In the genomic region with DNA sequence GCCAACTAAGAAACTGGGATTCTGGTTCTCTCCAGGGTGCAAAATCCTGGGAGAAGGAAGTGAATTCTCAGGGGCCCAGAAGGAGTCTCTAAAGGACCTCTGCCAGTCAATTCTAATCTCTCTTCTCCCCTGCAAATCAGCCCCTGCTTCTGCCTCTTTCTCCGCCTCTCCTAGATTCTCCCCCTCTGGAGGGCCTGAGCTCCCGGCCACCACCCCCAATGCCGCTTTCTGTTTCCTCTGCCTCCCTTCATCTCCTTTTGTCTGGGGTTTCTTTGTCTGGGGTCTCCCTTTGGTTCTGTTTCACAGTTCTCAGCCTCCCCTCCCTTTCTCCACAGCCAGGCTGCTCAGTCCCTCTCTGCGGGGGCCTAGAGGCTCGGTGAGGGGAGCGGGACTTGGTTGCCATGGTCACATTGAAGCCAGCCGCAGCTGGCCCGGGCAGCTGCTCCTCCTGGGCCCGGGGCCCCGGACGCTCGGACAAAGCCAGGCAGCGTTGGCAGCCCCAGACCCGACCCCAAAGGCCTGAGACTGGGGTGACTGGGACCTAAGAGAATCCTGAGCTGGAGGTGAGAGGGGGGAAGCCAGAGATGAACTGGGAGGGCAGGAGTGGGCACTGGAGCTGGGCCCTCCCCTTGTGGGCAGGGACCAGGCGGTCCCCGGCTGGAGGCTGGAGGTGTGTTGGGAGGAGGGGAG, we compare ENCODE assay signal across 13 cellular contexts. TPM values are rescaled to one million over a fixed set of nuclear protein-coding genes. Genes with fewer than 3 reads are reported as not detected.
A peak's percentile ranks its signal among the peaks of the same experiment; 100 is the strongest.
DNase-seq lines count a peak whose midpoint lies in the region; FAIRE-seq and TF ChIP-seq lines count a peak whose summit lies in the region.
"Had no signal": no experiment of that assay in that cellular context is flagged by ENCODE, and none has a peak within 500 bp of the region (broad histone marks: within the 10 kb centered on the region; RNA-seq: fewer than 3 reads in every experiment).

No MANE protein-coding gene starts in this region.

- CTCF ChIA-PET in H1 (lab: Charles Lee; ENCODE audit: partially characterized antibody) (interaction anchor here (1.0 to 29.0 kb wide), 13 partner anchors 11 to 427 kb away, joined by 3 to 610 read pairs (median 5); partner anchors contain the start of gene GTF2H4), PC-9 (lab: Charles Lee) (no interaction called here), A673 (lab: Charles Lee) (interaction anchor here (1.2 kb wide), 1 partner anchor 199 kb away, joined by 3 read pairs; no protein-coding TSS in a partner anchor), GM10248 (lab: Yijun Ruan, JAX) (interaction anchor here (0.9 to 5.8 kb wide), 5 partner anchors 13 to 150 kb away, joined by 3 to 34 read pairs (median 27); partner anchors contain the start of gene VARS2)

- H3K79me2 ChIP-seq in H1 (ENCODE audit: control insufficient read depth in 1 of 2, insufficient read depth in 2 of 2, low read length in 2 of 2) (peaks cover 5 to 32% of the 10 kb centered on the region in 2 experiments; a peak in 3 of 4 replicates), neural cell (replicated peaks; ENCODE audit: insufficient read depth, low read length) (peaks cover 70% of the 10 kb centered on the region), PC-9 (ENCODE audit: low read depth) (peaks cover 24% of the 10 kb centered on the region)

- H3F3A ChIP-seq in neural cell (ENCODE audit: insufficient read depth, low read length, poor library complexity, severe bottlenecking): peaks cover 25% of the 10 kb centered on the region
- H3F3A ChIP-seq in PC-9 (ENCODE audit: insufficient read depth, low read depth): peaks cover 32% of the 10 kb centered on the region

- no peaks in the 10 kb centered on the region for H3K9me3 Mint-ChIP-seq in activated T-cell treated with anti-CD3 and anti-CD28 coated beads, Interleukin-2, amount 50 U/mL, for 24 hours

- no peak overlapping the region for H3K4ac ChIP-seq in H1 (replicated peaks; ENCODE audit: insufficient read length, low read depth, low read length)

- no peak overlapping the region for H3K4me3 ChIP-seq in BLaER1 treated with 17β-estradiol and CSF1 and Interleukin-3, amounts not matched to agents 10 nM and 100 nM
- H3K4me3 ChIP-seq in H1 (ENCODE audit: extremely low read depth in 1 of 4, insufficient read depth in 2 of 4, low read depth in 3 of 4, low read length in 4 of 4): peak overlapping the region; percentile 41 to 86 (median 52)
- H3K4me3 ChIP-seq in neural cell (ENCODE audit: low read length): peak overlapping the region; percentile 72
- no peak overlapping the region for H3K4me3 ChIP-seq in PC-9
- H3K4me3 ChIP-seq in A673 (ENCODE audit: low read depth, low read length, poor library complexity, severe bottlenecking): no peak overlapping the region

- peak overlapping the region; percentile 67 for H2BK20ac ChIP-seq in H1 (ENCODE audit: low read length)

- H3K4me1 ChIP-seq in BLaER1 treated with 17β-estradiol and CSF1 and Interleukin-3, amounts not matched to agents 10 nM and 100 nM: peaks cover 57 to 85% (median 78%) of the 10 kb centered on the region in 10 experiments
- H3K4me1 ChIP-seq in H1 (replicated peaks in 1 of 4; ENCODE audit: control insufficient read depth in 3 of 4, insufficient read depth in 4 of 4, low read length in 3 of 4): peaks cover 7 to 50% (median 33%) of the 10 kb centered on the region in 4 experiments
- peaks cover 26% of the 10 kb centered on the region for H3K4me1 ChIP-seq in PC-9 (replicated peaks; ENCODE audit: insufficient read depth)
- H3K4me1 ChIP-seq in A673 (ENCODE audit: insufficient read depth, low read length, poor library complexity, severe bottlenecking): peaks cover 22% of the 10 kb centered on the region

- H4K20me1 ChIP-seq in BLaER1 treated with 17β-estradiol and CSF1 and Interleukin-3, amounts not matched to agents 10 nM and 100 nM: peaks cover 0 to 9% (median 0%) of the 10 kb centered on the region in 11 experiments; a peak in 5 of 22 replicates
- peaks cover 0 to 9% of the 10 kb centered on the region in 2 experiments for H4K20me1 ChIP-seq in H1 (replicated peaks in 1 of 2; ENCODE audit: control insufficient read depth in 1 of 2, insufficient read depth in 2 of 2, low read length in 2 of 2)
- H4K20me1 ChIP-seq in neural cell (ENCODE audit: insufficient read depth): no peaks in the 10 kb centered on the region
- no peaks in the 10 kb centered on the region; the same call in 1 of the 2 replicates for H4K20me1 ChIP-seq in PC-9 (ENCODE audit: insufficient read depth)

- H3K27me3 ChIP-seq in BLaER1 treated with 17β-estradiol and CSF1 and Interleukin-3, amounts not matched to agents 10 nM and 100 nM: no peaks in the 10 kb centered on the region
- H3K27me3 ChIP-seq in H1 (replicated peaks in 1 of 4; ENCODE audit: control insufficient read depth in 3 of 4, extremely low read depth in 1 of 4, insufficient read depth in 3 of 4, low read length in 3 of 4) (no peaks in the 10 kb centered on the region), neural cell (ENCODE audit: insufficient read depth, low read depth, low read length) (no peaks in the 10 kb centered on the region), PC-9 (ENCODE audit: insufficient read depth, low read depth) (no peaks in the 10 kb centered on the region), A673 (replicated peaks; ENCODE audit: insufficient read depth, low read depth, low read length, poor library complexity) (no peaks in the 10 kb centered on the region)
- H3K27me3 ChIP-seq: brain microvascular endothelial cell had no signal

- H3K36me3 ChIP-seq in BLaER1 treated with 17β-estradiol and CSF1 and Interleukin-3, amounts not matched to agents 10 nM and 100 nM: no peaks in the 10 kb centered on the region
- H3K36me3 ChIP-seq in H1 (ENCODE audit: control insufficient read depth in 2 of 4, insufficient read depth in 4 of 4, low read length in 3 of 4): no peaks in the 10 kb centered on the region
- no peaks in the 10 kb centered on the region for H3K36me3 ChIP-seq in neural cell (ENCODE audit: insufficient read depth, low read length)
- H3K36me3 ChIP-seq in PC-9 (ENCODE audit: low read depth): no peaks in the 10 kb centered on the region
- H3K36me3 ChIP-seq in A673 (ENCODE audit: insufficient read depth, low read length, poor library complexity, severe bottlenecking): no peaks in the 10 kb centered on the region
- H3K36me3 ChIP-seq: brain microvascular endothelial cell had no signal

- no peaks in the 10 kb centered on the region for H3K36me3 Mint-ChIP-seq in activated T-cell treated with anti-CD3 and anti-CD28 coated beads, Interleukin-2, amount 50 U/mL, for 24 hours (ENCODE audit: low read depth)

- peak overlapping the region; percentile 30 for H4K5ac ChIP-seq in H1 (ENCODE audit: insufficient read length, low read depth, low read length)

- H3K56ac ChIP-seq in H1 (replicated peaks; ENCODE audit: insufficient read length, low read depth, low read length): no peak overlapping the region

- H3K9ac ChIP-seq in BLaER1 treated with 17β-estradiol and CSF1 and Interleukin-3, amounts not matched to agents 10 nM and 100 nM: peak overlapping the region in 3 of 11 experiments; percentile 39 to 83 (median 67); a peak in 3 of 22 replicates
- H3K9ac ChIP-seq in H1 (replicated peaks in 1 of 4; ENCODE audit: extremely low read depth in 1 of 4, low read depth in 3 of 4, low read length in 3 of 4) (peak overlapping the region in 3 of 4 experiments; percentile 29 to 66 (median 65); a peak in 4 of 7 replicates), neural cell (ENCODE audit: low read length) (peak overlapping the region; percentile 99)

- peaks cover 47% of the 10 kb centered on the region for H3K4me1 Mint-ChIP-seq in activated T-cell treated with anti-CD3 and anti-CD28 coated beads, Interleukin-2, amount 50 U/mL, for 24 hours (ENCODE audit: low read depth)

- peak overlapping the region; percentile 96; the same call in 1 of the 2 replicates for H2BK5ac ChIP-seq in H1 (ENCODE audit: low read depth, low read length)

- H2AFZ ChIP-seq in H1 (ENCODE audit: low read length) (no peak overlapping the region), neural cell (ENCODE audit: low read depth, low read length) (peak overlapping the region; percentile 63), PC-9 (no peak overlapping the region)

- H2AK5ac ChIP-seq in H1 (ENCODE audit: low read depth, low read length): no peak overlapping the region

- H4K91ac ChIP-seq in H1 (replicated peaks; ENCODE audit: insufficient read length, low read length): no peak overlapping the region

- no peak overlapping the region for H4K8ac ChIP-seq in H1 (ENCODE audit: extremely low read depth, insufficient read depth, low read length)

- no peak overlapping the region for H2BK15ac ChIP-seq in H1 (ENCODE audit: low read length)

- no peak overlapping the region for H3K14ac ChIP-seq in H1 (ENCODE audit: insufficient read length)

- 4% methylated on average over 12 of the region's 16 CpGs; no CpG with 5 or more reads in 1 of the 2 experiments for WGBS in H1 (ENCODE audit: extremely low coverage in 1 of 2, insufficient coverage in 1 of 2, insufficient read length in 1 of 2, insufficient replicate concordance in 2 of 2, low coverage in 1 of 2, low lambda C conversion rate in 2 of 2, missing lambda C conversion rate in 1 of 2), 2 experiments

- H3K27me3 Mint-ChIP-seq in activated T-cell treated with anti-CD3 and anti-CD28 coated beads, Interleukin-2, amount 50 U/mL, for 24 hours: no peaks in the 10 kb centered on the region

- TF ChIP-seq RAD21 in H1 (IDR thresholded peaks at IDR 0.05 in 1 of 2, conservative IDR thresholded peaks at IDR 0.05 in 1 of 2; ENCODE audit: low read depth in 2 of 2, low read length in 2 of 2): peak in 1 of 2 experiments; percentile 6; a peak in 1 of 4 replicates
- no peak for TF ChIP-seq RAD21 in neural cell (conservative IDR thresholded peaks at IDR 0.05)

- H3K9me2 ChIP-seq in neural cell (ENCODE audit: insufficient read depth, low read length): no peaks in the 10 kb centered on the region
- H3K9me2 ChIP-seq in PC-9 (ENCODE audit: insufficient read depth): no peaks in the 10 kb centered on the region

- peak overlapping the region in 8 of 11 experiments; percentile 88 to 100 (median 96); a peak in 11 of 22 replicates for H3K4me2 ChIP-seq in BLaER1 treated with 17β-estradiol and CSF1 and Interleukin-3, amounts not matched to agents 10 nM and 100 nM
- H3K4me2 ChIP-seq in H1 (ENCODE audit: insufficient read depth in 1 of 2, low read depth in 2 of 2, low read length in 2 of 2): peak overlapping the region; percentile 92 to 94
- peak overlapping the region; percentile 84 for H3K4me2 ChIP-seq in neural cell (ENCODE audit: low read length)
- H3K4me2 ChIP-seq in PC-9: no peak overlapping the region

- H3K9me3 ChIP-seq in BLaER1 treated with 17β-estradiol and CSF1 and Interleukin-3, amounts not matched to agents 10 nM and 100 nM (replicated peaks in 1 of 11): no peaks in the 10 kb centered on the region
- H3K9me3 ChIP-seq in H1 (ENCODE audit: insufficient read depth in 2 of 2, low read depth in 1 of 2, low read length in 1 of 2) (no peaks in the 10 kb centered on the region), neural cell (ENCODE audit: low read length) (no peaks in the 10 kb centered on the region), PC-9 (ENCODE audit: insufficient read depth, low read depth) (no peaks in the 10 kb centered on the region), A673 (ENCODE audit: low read depth, low read length, poor library complexity, severe bottlenecking) (no peaks in the 10 kb centered on the region)

- BruUV-seq in PC-9 (replicated peaks; lab: Mats Ljungman, UMichigan): no TSS peak
- no TSS peak for BruUV-seq in A673 (replicated peaks; lab: Mats Ljungman, UMichigan)

- intact Hi-C loops in PC-9 (cut with micrococcal nuclease; ENCODE audit: unreplicated experiment) (no loop called here), A673 (cut with micrococcal nuclease; ENCODE audit: unreplicated experiment) (loop anchor here (10.0 kb wide), 1 partner anchor 326 kb away; the partner anchor contains the start of genes GNL1 and PRR3)

- no peak for TF ChIP-seq EP300 in H1 (IDR thresholded peaks at IDR 0.05; ENCODE audit: borderline replicate concordance in 1 of 2, low read depth in 2 of 2, low read length in 2 of 2)
- peak; percentile 64 for TF ChIP-seq EP300 in neural cell (conservative IDR thresholded peaks at IDR 0.05; ENCODE audit: poor library complexity, severe bottlenecking)

- no peak overlapping the region for H3K23ac ChIP-seq in H1 (ENCODE audit: insufficient read length)

- TF ChIP-seq CTCF in H1 (IDR thresholded peaks at IDR 0.05; ENCODE audit: control extremely low read depth in 1 of 3, insufficient read depth in 1 of 3, low read depth in 1 of 3, low read length in 3 of 3) (no peak), neural cell (IDR thresholded peaks at IDR 0.05; ENCODE audit: poor library complexity, severe bottlenecking) (no peak), PC-9 (conservative IDR thresholded peaks at IDR 0.05) (no peak), A673 (conservative IDR thresholded peaks at IDR 0.05; ENCODE audit: low read depth, low read length) (no peak), GM10248 (IDR thresholded peaks at IDR 0.05; ENCODE audit: control extremely low read depth, extremely low read depth, low read depth, missing control alignments) (no peak)

- peak overlapping the region; percentile 9 for H2BK120ac ChIP-seq in H1 (replicated peaks; ENCODE audit: low read depth, low read length)

- H3K23me2 ChIP-seq in H1 (ENCODE audit: low read depth, low read length): peaks cover 33% of the 10 kb centered on the region

- DNase-seq in NCI-H146 (lab: John Stamatoyannopoulos, UW): peak; percentile 89
- peak in 1 of 2 experiments; percentile 85 for DNase-seq in H1 (ENCODE audit: low read depth in 1 of 2, low spot score in 2 of 2)
- DNase-seq in PC-9: no peak
- DNase-seq in A673 (ENCODE audit: low spot score): no peak
- no peak for DNase-seq in activated T-cell treated with anti-CD3 and anti-CD28 coated beads, Interleukin-2, amount 50 U/mL, for 24 hours
- no peak for DNase-seq in GM10248 (ENCODE audit: extremely low spot score)
- DNase-seq: activated CD8-positive, alpha-beta T cell treated with anti-CD3 and anti-CD28 coated beads, Interleukin-2, amount 10 ng/mL, durations not matched to agents 7 days and 5 days; brain microvascular endothelial cell; NCI-H187 had no signal

- no peak overlapping the region for H3K4me3 Mint-ChIP-seq in activated T-cell treated with anti-CD3 and anti-CD28 coated beads, Interleukin-2, amount 50 U/mL, for 24 hours
- H3K4me3 Mint-ChIP-seq: activated CD8-positive, alpha-beta T cell treated with anti-CD3 and anti-CD28 coated beads, Interleukin-2, amount 10 ng/mL, durations not matched to agents 7 days and 5 days had no signal

- H3K79me1 ChIP-seq in H1 (ENCODE audit: low read depth, low read length): peaks cover 10% of the 10 kb centered on the region; the same call in 1 of the 2 replicates

- H3K27ac ChIP-seq in BLaER1 treated with 17β-estradiol and CSF1 and Interleukin-3, amounts not matched to agents 10 nM and 100 nM: peak overlapping the region in 2 of 11 experiments; percentile 75 to 78; a peak in 4 of 22 replicates
- peak overlapping the region; percentile 70 for H3K27ac ChIP-seq in H1 (ENCODE audit: low read depth, low read length)
- H3K27ac ChIP-seq in neural cell (ENCODE audit: low read length): peak overlapping the region; percentile 100
- no peak overlapping the region for H3K27ac ChIP-seq in PC-9
- H3K27ac ChIP-seq in A673 (ENCODE audit: low read depth, low read length, poor library complexity, severe bottlenecking): no peak overlapping the region
- H3K27ac ChIP-seq: brain microvascular endothelial cell had no signal

- POLR2A ChIA-PET in H1 (lab: Charles Lee; ENCODE audit: partially characterized antibody) (interaction anchor here (0.6 to 19.5 kb wide), 15 partner anchors 9 to 291 kb away, joined by 3 to 452 read pairs (median 4); partner anchors contain the start of genes FLOT1, IER3 and VARS2), PC-9 (lab: Charles Lee; ENCODE audit: unreplicated experiment) (interaction anchor here (0.7 kb wide), 1 partner anchor 63 kb away, joined by 4 read pairs; no protein-coding TSS in a partner anchor), A673 (lab: Charles Lee; ENCODE audit: low non-redundant PET) (interaction anchor here (0.5 kb wide), 1 partner anchor 69 kb away, joined by 4 read pairs; no protein-coding TSS in a partner anchor), GM10248 (lab: Yijun Ruan, JAX) (no interaction called here)

- FAIRE-seq in H1 (lab: Jason Lieb, UNC): no peak

- H2BK12ac ChIP-seq in H1 (ENCODE audit: low read depth, low read length): peak overlapping the region; percentile 89; the same call in 1 of the 2 replicates

- peak in 1 of 2 experiments; percentile 49; a peak in 2 of 3 replicates for TF ChIP-seq POLR2A in H1 (IDR thresholded peaks at IDR 0.05; ENCODE audit: control extremely low read depth in 1 of 2, low read depth in 2 of 2, low read length in 2 of 2)

- H3K18ac ChIP-seq in H1 (ENCODE audit: extremely low read depth, low read length): peak overlapping the region; percentile 62; the same call in 1 of the 2 replicates

- H3K27ac Mint-ChIP-seq in activated T-cell treated with anti-CD3 and anti-CD28 coated beads, Interleukin-2, amount 50 U/mL, for 24 hours: no peak overlapping the region
- H3K27ac Mint-ChIP-seq: activated CD8-positive, alpha-beta T cell treated with anti-CD3 and anti-CD28 coated beads, Interleukin-2, amount 10 ng/mL, durations not matched to agents 7 days and 5 days had no signal

RNA-seq across cellular contexts. Expression of gene DDR1, which starts 3.6 kb away (rescaled TPM):
- 181 and 182 TPM in 2 replicates for total RNA-seq in H1 (2021; fragmentation: NEBNext Ultra II Directional; extraction: Animal tissue kit (Norgen Biotek cat#: 25700))
- 99.4 and 134 TPM in 2 replicates for polyA plus RNA-seq in H1 (2011; rRNA removed)
- 110 TPM for polyA plus RNA-seq in H1 (2011; cell fraction: cytosol; rRNA removed)
- 240 TPM for polyA plus RNA-seq in H1 (2011; cell fraction: nucleus; rRNA removed)
- polyA plus RNA-seq in H1 (2012, experiment 1 of 2): 139 to 201 TPM (median 179 TPM) in 4 replicates
- 146 TPM for polyA plus RNA-seq in H1 (2012, experiment 2 of 2)
- 128 TPM for polyA plus RNA-seq in H1 (2013, experiment 1 of 2)
- 135 TPM for polyA plus RNA-seq in H1 (2013, experiment 2 of 2)
- 116 and 120 TPM in 2 replicates for polyA minus RNA-seq in H1 (2011; rRNA and poly(A)+ RNA removed)
- polyA minus RNA-seq in H1 (2011; cell fraction: cytosol; rRNA and poly(A)+ RNA removed): 196 TPM
- polyA minus RNA-seq in H1 (2011; cell fraction: nucleus; rRNA and poly(A)+ RNA removed): 121 TPM
- 196 and 250 TPM in 2 replicates for polyA plus RNA-seq in neural cell
- polyA minus RNA-seq in neural cell: 265 and 314 TPM in 2 replicates
- 267 and 269 TPM in 2 replicates for total RNA-seq in PC-9 (2021)
- 48.0 and 57.9 TPM in 2 replicates for total RNA-seq in A673 (2021)

RNA-seq across cellular contexts. Expression of gene GTF2H4, which starts 27.3 kb away (rescaled TPM):
- 49.5 and 53.4 TPM in 2 replicates for total RNA-seq in H1 (2021; fragmentation: NEBNext Ultra II Directional; extraction: Animal tissue kit (Norgen Biotek cat#: 25700))
- polyA plus RNA-seq in H1 (2011; rRNA removed) (42.3 and 46.2 TPM in 2 replicates), neural cell (87.7 and 101 TPM in 2 replicates)
- polyA plus RNA-seq in H1 (2011; cell fraction: cytosol; rRNA removed): 42.7 TPM
- polyA plus RNA-seq in H1 (2011; cell fraction: nucleus; rRNA removed): 147 TPM
- 36.6 to 48.0 TPM (median 43.7 TPM) in 4 replicates for polyA plus RNA-seq in H1 (2012, experiment 1 of 2)
- 81.6 TPM for polyA plus RNA-seq in H1 (2012, experiment 2 of 2)
- polyA plus RNA-seq in H1 (2013, experiment 1 of 2): 42.6 TPM
- polyA plus RNA-seq in H1 (2013, experiment 2 of 2): 40.8 TPM
- polyA minus RNA-seq in H1 (2011; rRNA and poly(A)+ RNA removed): 27.0 and 29.0 TPM in 2 replicates
- polyA minus RNA-seq in H1 (2011; cell fraction: cytosol; rRNA and poly(A)+ RNA removed): 13.8 TPM
- 39.6 TPM for polyA minus RNA-seq in H1 (2011; cell fraction: nucleus; rRNA and poly(A)+ RNA removed)
- polyA minus RNA-seq in neural cell: 45.0 and 47.0 TPM in 2 replicates
- total RNA-seq in PC-9 (2021) (31.3 and 43.9 TPM in 2 replicates), A673 (2021) (42.6 and 45.9 TPM in 2 replicates)

RNA-seq across cellular contexts. Expression of gene VARS2, which starts 33.3 kb away (rescaled TPM):
- total RNA-seq in H1 (2021; fragmentation: NEBNext Ultra II Directional; extraction: Animal tissue kit (Norgen Biotek cat#: 25700)): 41.2 and 47.7 TPM in 2 replicates
- 26.8 and 34.8 TPM in 2 replicates for polyA plus RNA-seq in H1 (2011; rRNA removed)
- polyA plus RNA-seq in H1 (2011; cell fraction: cytosol; rRNA removed): 36.0 TPM
- polyA plus RNA-seq in H1 (2011; cell fraction: nucleus; rRNA removed): 180 TPM
- 20.8 to 48.2 TPM (median 43.6 TPM) in 4 replicates for polyA plus RNA-seq in H1 (2012, experiment 1 of 2)
- 31.4 TPM for polyA plus RNA-seq in H1 (2012, experiment 2 of 2)
- polyA plus RNA-seq in H1 (2013, experiment 1 of 2): 25.2 TPM
- 23.4 TPM for polyA plus RNA-seq in H1 (2013, experiment 2 of 2)
- 34.0 and 41.2 TPM in 2 replicates for polyA minus RNA-seq in H1 (2011; rRNA and poly(A)+ RNA removed)
- polyA minus RNA-seq in H1 (2011; cell fraction: cytosol; rRNA and poly(A)+ RNA removed): 25.2 TPM
- polyA minus RNA-seq in H1 (2011; cell fraction: nucleus; rRNA and poly(A)+ RNA removed): 32.4 TPM
- polyA plus RNA-seq in neural cell: 93.4 and 125 TPM in 2 replicates
- polyA minus RNA-seq in neural cell: 35.2 and 36.0 TPM in 2 replicates
- 59.4 and 60.3 TPM in 2 replicates for total RNA-seq in PC-9 (2021)
- 48.4 and 53.4 TPM in 2 replicates for total RNA-seq in A673 (2021)

RNA-seq across cellular contexts. Expression of gene SFTA2, which starts 51.3 kb away (rescaled TPM):
- not detected in 2 replicates for total RNA-seq in H1 (2021; fragmentation: NEBNext Ultra II Directional; extraction: Animal tissue kit (Norgen Biotek cat#: 25700))
- polyA plus RNA-seq in H1 (2011; rRNA removed) (not detected in 2 replicates), neural cell (not detected in 2 replicates)
- not detected for polyA plus RNA-seq in H1 (2011; cell fraction: cytosol; rRNA removed)
- not detected for polyA plus RNA-seq in H1 (2011; cell fraction: nucleus; rRNA removed)
- not detected in 4 replicates for polyA plus RNA-seq in H1 (2012, experiment 1 of 2)
- polyA plus RNA-seq in H1 (2012, experiment 2 of 2): not detected
- polyA plus RNA-seq in H1 (2013, experiment 1 of 2): not detected
- polyA plus RNA-seq in H1 (2013, experiment 2 of 2): not detected
- not detected in 2 replicates for polyA minus RNA-seq in H1 (2011; rRNA and poly(A)+ RNA removed)
- polyA minus RNA-seq in H1 (2011; cell fraction: cytosol; rRNA and poly(A)+ RNA removed): not detected
- not detected for polyA minus RNA-seq in H1 (2011; cell fraction: nucleus; rRNA and poly(A)+ RNA removed)
- polyA minus RNA-seq in neural cell: not detected in 2 replicates
- total RNA-seq in PC-9 (2021) (0.72 and 0.75 TPM in 2 replicates), A673 (2021) (not detected in 2 replicates)
- total RNA-seq: activated CD8-positive, alpha-beta T cell treated with anti-CD3 and anti-CD28 coated beads, Interleukin-2, amount 10 ng/mL, durations not matched to agents 7 days and 5 days; omental fat pad had no signal
- polyA plus RNA-seq: BJ had no signal

Comparison
In these comparisons a context has a peak if more than half of its experiments do, and no peak if none do; other contexts are left out.
1. H3K27ac ChIP-seq: peak in H1 (single experiment) and neural cell (single experiment); none in PC-9 (single experiment) and A673 (single experiment).
2. H3K4me3 ChIP-seq: peak in H1 (4 of 4) and neural cell (single experiment); none in BLaER1 treated with 17β-estradiol and CSF1 and Interleukin-3, amounts not matched to agents 10 nM and 100 nM (0 of 10), PC-9 (single experiment) and A673 (single experiment).